Comparison of ENCODE assay signal across 8 cellular contexts in genomic region chr1:91020967-91021685, GRCh38. TPM values are rescaled to one million over a fixed set of nuclear protein-coding genes. Genes with fewer than 3 reads are reported as not detected.
A peak's percentile ranks its signal among the peaks of the same experiment; 100 is the strongest.
DNase-seq lines count a peak whose midpoint lies in the region; ATAC-seq and TF ChIP-seq lines count a peak whose summit lies in the region.

No MANE protein-coding gene starts in this region.

- peaks cover 59 to 73% (median 62%) of the 10 kb centered on the region in 3 donors for H3K4me1 Mint-ChIP-seq in CD8-positive, alpha-beta memory T cell

- H3K27me3 ChIP-seq in CD8-positive, alpha-beta memory T cell (ENCODE audit: insufficient read depth, low read length, poor library complexity, severe bottlenecking), result no peaks in the 10 kb centered on the region
- no peaks in the 10 kb centered on the region for H3K27me3 ChIP-seq in OCI-LY3 (ENCODE audit: low read depth, low read length)
- H3K27me3 ChIP-seq in mucosa of stomach (ENCODE audit: control insufficient read depth, insufficient read depth, low read length), result no peaks in the 10 kb centered on the region

- no peaks in the 10 kb centered on the region for H3K36me3 ChIP-seq in CD8-positive, alpha-beta memory T cell (ENCODE audit: insufficient read depth, low read length)
- H3K36me3 ChIP-seq in OCI-LY3 (replicated peaks; ENCODE audit: low read depth, low read length) (peaks cover 26% of the 10 kb centered on the region), mucosa of stomach (ENCODE audit: control insufficient read depth, insufficient read depth, low read length) (no peaks in the 10 kb centered on the region)

- H3K27me3 Mint-ChIP-seq in CD8-positive, alpha-beta memory T cell, result no peaks in the 10 kb centered on the region

- H3K36me3 Mint-ChIP-seq in CD8-positive, alpha-beta memory T cell, result peaks cover 0 to 32% (median 0%) of the 10 kb centered on the region in 3 donors

- no peaks in the 10 kb centered on the region for H3K9me3 Mint-ChIP-seq in CD8-positive, alpha-beta memory T cell

- no peaks in the 10 kb centered on the region for H3K9me3 ChIP-seq in CD8-positive, alpha-beta memory T cell (ENCODE audit: low read length)
- H3K9me3 ChIP-seq in OCI-LY3 (ENCODE audit: insufficient read depth, low read length) (no peaks in the 10 kb centered on the region), mucosa of stomach (ENCODE audit: control insufficient read depth, low read length) (no peaks in the 10 kb centered on the region)

- peak overlapping the region; percentile 80 to 98 (median 94) for H3K4me3 Mint-ChIP-seq in CD8-positive, alpha-beta memory T cell

- peak overlapping the region; percentile 82 to 99 (median 98) for H3K27ac Mint-ChIP-seq in CD8-positive, alpha-beta memory T cell

- peaks cover 63% of the 10 kb centered on the region for H3K79me2 ChIP-seq in OCI-LY3 (ENCODE audit: low read length)

- peaks cover 62% of the 10 kb centered on the region for H3K4me1 ChIP-seq in CD8-positive, alpha-beta memory T cell (ENCODE audit: insufficient read depth, low read length)
- H3K4me1 ChIP-seq in OCI-LY3 (ENCODE audit: low read length), result peaks cover 61% of the 10 kb centered on the region
- H3K4me1 ChIP-seq in mucosa of stomach (ENCODE audit: control insufficient read depth, insufficient read depth, low read length), result peaks cover 16% of the 10 kb centered on the region

- H3K9ac ChIP-seq in OCI-LY3 (ENCODE audit: low read length) (peak overlapping the region; percentile 97), mucosa of stomach (ENCODE audit: low read length) (peak overlapping the region; percentile 96)

- H3K4me2 ChIP-seq in OCI-LY3 (ENCODE audit: low read length), result peak overlapping the region; percentile 93

- H3K27ac ChIP-seq in CD8-positive, alpha-beta memory T cell (ENCODE audit: low read depth, low read length), result peak overlapping the region; percentile 97
- H3K27ac ChIP-seq in OCI-LY3 (ENCODE audit: low read length) (peak overlapping the region; percentile 96), epithelial cell of prostate (peak overlapping the region; percentile 95)

- no peak for TF ChIP-seq CTCF in OCI-LY3 (IDR thresholded peaks at IDR 0.05; ENCODE audit: low read depth, low read length)

- ATAC-seq in GM19438 (IDR thresholded peaks at IDR 0.05; ENCODE audit: low read depth, unreplicated experiment), result peak; percentile 41
- peak; percentile 23 for ATAC-seq in HG03565 (IDR thresholded peaks at IDR 0.05; ENCODE audit: unreplicated experiment)

- peaks cover 44% of the 10 kb centered on the region for H4K20me1 ChIP-seq in OCI-LY3 (ENCODE audit: insufficient read depth, low read length)

- CTCF ChIA-PET in CD8-positive, alpha-beta memory T cell (lab: Charles Lee), result interaction anchor here (1.1 kb wide), 1 partner anchor 144 kb away, joined by 3 read pairs; no protein-coding TSS in a partner anchor

- DNase-seq in CD8-positive, alpha-beta memory T cell, result peak; percentile 63 to 84 (median 71)
- DNase-seq in activated T-cell treated with anti-CD3 and anti-CD28 coated beads for 4 hours (peak; percentile 41), epithelial cell of prostate (ENCODE audit: low read depth, low spot score) (peak; percentile 41)
- peak; percentile 79 for DNase-seq in stimulated activated CD8-positive, alpha-beta memory T cell treated with anti-CD3 and anti-CD28 coated beads, Interleukin-4, amount 100 ng/mL, for 48 hours

- peak overlapping the region; percentile 95 for H3K4me3 ChIP-seq in CD8-positive, alpha-beta memory T cell (ENCODE audit: low read length)
- H3K4me3 ChIP-seq in OCI-LY3 (ENCODE audit: low read length) (peak overlapping the region; percentile 99), mucosa of stomach (ENCODE audit: low read length) (peak overlapping the region; percentile 64)

- POLR2A ChIA-PET in CD8-positive, alpha-beta memory T cell (lab: Charles Lee), result interaction anchor here (0.6 kb wide), 1 partner anchor 1811 kb away, joined by 3 read pairs; the partner anchor contains the start of gene RPL5

- H2AFZ ChIP-seq in OCI-LY3 (ENCODE audit: low read depth, low read length), result no peak overlapping the region

RNA-seq across cellular contexts. Expression of gene ZNF644, which starts 0.7 kb away (rescaled TPM):
- total RNA-seq in CD8-positive, alpha-beta memory T cell, result 10 to 100 TPM; 49.4 to 49.7 TPM
- 50.7 TPM for polyA plus RNA-seq in CD8-positive, alpha-beta memory T cell

Comparison
In these comparisons a context has a peak if more than half of its experiments do, and no peak if none do; other contexts are left out.
1. Peak in every context shown above with its lines: DNase-seq, ATAC-seq, H3K4me3 ChIP-seq and H3K27ac ChIP-seq.